In the genomic region with DNA sequence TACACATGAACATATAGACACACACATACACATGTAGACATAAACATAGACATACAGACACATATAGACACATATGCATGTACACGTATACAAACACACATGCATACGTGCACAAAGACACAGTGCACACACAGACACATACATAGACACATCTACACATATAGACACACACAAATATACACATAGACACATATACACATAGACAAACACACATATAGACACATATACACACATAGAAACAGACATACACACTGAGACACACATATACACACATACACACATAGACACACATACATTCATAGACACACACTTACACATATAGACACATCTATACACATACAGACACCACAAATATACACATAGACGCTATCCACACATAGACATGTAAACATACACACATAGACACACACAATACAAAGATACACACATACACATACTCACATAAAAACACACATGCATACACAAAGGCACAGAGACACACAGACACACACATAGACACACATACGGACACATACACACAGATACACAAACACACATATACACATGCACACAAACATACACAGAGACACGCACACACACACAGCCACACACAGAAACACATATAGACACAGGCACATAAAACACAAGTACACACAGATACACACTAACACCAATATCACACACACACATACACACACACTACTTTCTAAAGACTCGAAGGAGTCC, we compare ENCODE assay signal across 18 cellular contexts.
DNase-seq lines count a peak whose midpoint lies in the region; FAIRE-seq and TF ChIP-seq lines count a peak whose summit lies in the region.
"Had no signal": no experiment of that assay in that cellular context is flagged by ENCODE, and none has a peak within 500 bp of the region (broad histone marks: within the 10 kb centered on the region; RNA-seq: fewer than 3 reads in every experiment).

No MANE protein-coding gene starts in this region.

- DNase-seq in D721Med (ENCODE audit: insufficient read length, low spot score) (no peak), HTR-8/SVneo (ENCODE audit: insufficient read length, low spot score) (no peak), osteoblast (ENCODE audit: insufficient read length, low spot score, missing footprints) (peak; percentile 21), erythroblast (lab: John Stamatoyannopoulos, UW) (no peak), activated gamma-delta T cell treated with Interleukin-2 at 50 U/mL for 16 hours (no peak), osteocyte (ENCODE audit: extremely low spot score, unreplicated experiment) (no peak)
- DNase-seq: ACHN; BE2C; C1 segment of cervical spinal cord; CD4-positive, CD25-positive, alpha-beta regulatory T cell; CD8-positive, alpha-beta memory T cell; COR-L47 had no signal

- no peaks in the 10 kb centered on the region for H4K20me1 ChIP-seq in osteoblast (ENCODE audit: insufficient read depth, low read length)

- no peak overlapping the region for H2AFZ ChIP-seq in osteoblast (ENCODE audit: low read length)

- no peak overlapping the region for H3K27ac ChIP-seq in osteoblast (ENCODE audit: low read depth, low read length)

- no peak for TF ChIP-seq POLR2A in erythroblast (IDR thresholded peaks at IDR 0.05; ENCODE audit: low read length)

- H3K27me3 Mint-ChIP-seq in brain (peaks cover 8% of the 10 kb centered on the region), osteocyte (ENCODE audit: unreplicated experiment) (peaks cover 2% of the 10 kb centered on the region)
- H3K27me3 Mint-ChIP-seq: CD4-positive, CD25-positive, alpha-beta regulatory T cell had no signal

- TF ChIP-seq CTCF in D721Med (IDR thresholded peaks at IDR 0.05; ENCODE audit: insufficient read depth, missing control alignments) (no peak), brain (conservative IDR thresholded peaks at IDR 0.05) (no peak), osteoblast (IDR thresholded peaks at IDR 0.05; ENCODE audit: extremely low read depth, low read depth, low read length) (no peak), osteocyte (IDR thresholded peaks at IDR 0.05) (no peak)

- FAIRE-seq in D721Med (lab: Jason Lieb, UNC) (peak; percentile 88), HTR-8/SVneo (lab: Jason Lieb, UNC) (peak; percentile 90)
- FAIRE-seq: G401.6, GM12892, GM18507, K562 had no signal

- H3K36me3 Mint-ChIP-seq in brain (no peaks in the 10 kb centered on the region), osteocyte (ENCODE audit: unreplicated experiment) (no peaks in the 10 kb centered on the region)
- H3K36me3 Mint-ChIP-seq: CD4-positive, CD25-positive, alpha-beta regulatory T cell had no signal

- no peak overlapping the region for H3K4me3 ChIP-seq in osteoblast (ENCODE audit: insufficient read depth, low read length)
- H3K4me3 ChIP-seq: GM23338, K562 had no signal

- no peaks in the 10 kb centered on the region for H3K9me3 Mint-ChIP-seq in brain
- no peaks in the 10 kb centered on the region for H3K9me3 Mint-ChIP-seq in osteocyte (ENCODE audit: unreplicated experiment)
- H3K9me3 Mint-ChIP-seq: CD8-positive, alpha-beta memory T cell; GM23338 had no signal

- H3K4me2 ChIP-seq in osteoblast (ENCODE audit: insufficient read depth, low read length), result no peak overlapping the region
- H3K4me2 ChIP-seq: GM23338 had no signal

- H3K4me1 Mint-ChIP-seq in brain (peaks cover 41% of the 10 kb centered on the region), osteocyte (ENCODE audit: unreplicated experiment) (no peaks in the 10 kb centered on the region)
- H3K4me1 Mint-ChIP-seq: CD4-positive, CD25-positive, alpha-beta regulatory T cell; CD8-positive, alpha-beta memory T cell had no signal

- H3K27ac Mint-ChIP-seq in brain (peak overlapping the region in 3 of 5 experiments; percentile 6 to 60 (median 39)), osteocyte (ENCODE audit: unreplicated experiment) (no peak overlapping the region)
- H3K27ac Mint-ChIP-seq: CD4-positive, CD25-positive, alpha-beta regulatory T cell; GM23338 had no signal

- H3K4me3 Mint-ChIP-seq in brain, result no peak overlapping the region
- H3K4me3 Mint-ChIP-seq in osteocyte (ENCODE audit: unreplicated experiment), result no peak overlapping the region
- H3K4me3 Mint-ChIP-seq: CD4-positive, CD25-positive, alpha-beta regulatory T cell; CD8-positive, alpha-beta memory T cell; GM23338 had no signal

- H3K36me3 ChIP-seq in osteoblast (ENCODE audit: insufficient read depth, low read length), result no peaks in the 10 kb centered on the region
- H3K36me3 ChIP-seq: BE2C had no signal

- H3K4me1 ChIP-seq in osteoblast (ENCODE audit: insufficient read depth, low read length), result no peaks in the 10 kb centered on the region
- H3K4me1 ChIP-seq: BE2C had no signal

- peaks cover under 1% of the 10 kb centered on the region for H3K27me3 ChIP-seq in osteoblast (ENCODE audit: insufficient read depth, low read length)
- H3K27me3 ChIP-seq: BE2C had no signal

- no peaks in the 10 kb centered on the region for H3K79me2 ChIP-seq in osteoblast (ENCODE audit: insufficient read depth, low read length)

- no peaks in the 10 kb centered on the region for H3K9me3 ChIP-seq in osteoblast (ENCODE audit: low read depth, low read length)
- H3K9me3 ChIP-seq: BE2C had no signal
